22 cellular contexts compared by ENCODE assay signal in genomic region chr2:231163011-231163410, GRCh38. TPM values are rescaled to one million over a fixed set of nuclear protein-coding genes. Genes with fewer than 3 reads are reported as not detected.
DNase-seq lines count a peak whose midpoint lies in the region; ATAC-seq and TF ChIP-seq lines count a peak whose summit lies in the region.
"Had no signal": no experiment of that assay in that cellular context is flagged by ENCODE, and none has a peak within 500 bp of the region (broad histone marks: within the 10 kb centered on the region; RNA-seq: fewer than 3 reads in every experiment).

No MANE protein-coding gene starts in this region.

- H3K27ac ChIP-seq in fibroblast of lung (ENCODE audit: insufficient read depth, low read length) = peak overlapping the region; percentile 71
- H3K27ac ChIP-seq: BLaER1, WERI-Rb-1 had no signal

- peaks cover 39% of the 10 kb centered on the region for H3K36me3 Mint-ChIP-seq in activated naive CD8-positive, alpha-beta T cell treated with anti-CD3 and anti-CD28 coated beads for 36 hours
- peaks cover 37 to 69% of the 10 kb centered on the region in 2 donors for H3K36me3 Mint-ChIP-seq in stimulated activated naive B cell treated with anti-CD40 and anti-IgM and Interleukin-4, amounts not matched to agents 10 μg/mL and 1 μg/mL and 100 μg/mL, for 72 hours

- peaks cover 28% of the 10 kb centered on the region for H3K4me1 ChIP-seq in fibroblast of lung (ENCODE audit: control insufficient read depth, extremely low read depth, insufficient read depth, low read length)
- H3K4me1 ChIP-seq: BLaER1, psoas muscle had no signal

- H3K4me2 ChIP-seq in fibroblast of lung (ENCODE audit: extremely low read depth, insufficient read depth, low read length) = no peak overlapping the region
- H3K4me2 ChIP-seq: BLaER1 had no signal

- DNase-seq in HCEC 1CT (peak; percentile 33), fibroblast of lung (ENCODE audit: low read depth in 2 of 2) (peak in 1 of 2 donors; percentile 47), CD1c-positive myeloid dendritic cell (ENCODE audit: extremely low spot score) (no peak), NCI-H2227 treated with DMSO at 0.1 percent for 48 hours (lab: John Stamatoyannopoulos, UW) (no peak)
- DNase-seq in activated naive CD8-positive, alpha-beta T cell treated with anti-CD3 and anti-CD28 coated beads for 36 hours = no peak
- no peak for DNase-seq in stimulated activated naive B cell treated with anti-CD40 and anti-IgM and Interleukin-4, amounts not matched to agents 10 μg/mL and 1 μg/mL and 100 μg/mL, for 72 hours
- DNase-seq: activated effector memory CD4-positive, alpha-beta T cell treated with anti-CD3 and anti-CD28 coated beads, Interleukin-2, amount 50 U/mL, for 16 hours; DMS 273 treated with DMSO at 0.1 percent for 48 hours; dorsolateral prefrontal cortex; heart right ventricle; naive thymus-derived CD8-positive, alpha-beta T cell; NCI-H2029; psoas muscle; SHP77 treated with DMSO at 0.1 percent for 48 hours; stimulated activated CD4-positive, alpha-beta T cell treated with anti-CD3 and anti-CD28 coated beads, Interleukin-15, amount 100 ng/mL, for 24 hours; WERI-Rb-1 had no signal

- no peak overlapping the region for H3K4me3 Mint-ChIP-seq in activated naive CD8-positive, alpha-beta T cell treated with anti-CD3 and anti-CD28 coated beads for 36 hours
- H3K4me3 Mint-ChIP-seq in stimulated activated naive B cell treated with anti-CD40 and anti-IgM and Interleukin-4, amounts not matched to agents 10 μg/mL and 1 μg/mL and 100 μg/mL, for 72 hours = no peak overlapping the region
- H3K4me3 Mint-ChIP-seq: naive thymus-derived CD8-positive, alpha-beta T cell had no signal

- peak overlapping the region; percentile 9 for H3K27ac Mint-ChIP-seq in activated naive CD8-positive, alpha-beta T cell treated with anti-CD3 and anti-CD28 coated beads for 36 hours
- H3K27ac Mint-ChIP-seq in stimulated activated naive B cell treated with anti-CD40 and anti-IgM and Interleukin-4, amounts not matched to agents 10 μg/mL and 1 μg/mL and 100 μg/mL, for 72 hours = peak overlapping the region; percentile 91

- H4K20me1 ChIP-seq in fibroblast of lung (ENCODE audit: control insufficient read depth, extremely low read depth, insufficient read depth, low read length) = no peaks in the 10 kb centered on the region
- H4K20me1 ChIP-seq: BLaER1 had no signal

- no peaks in the 10 kb centered on the region for H3K27me3 Mint-ChIP-seq in activated naive CD8-positive, alpha-beta T cell treated with anti-CD3 and anti-CD28 coated beads for 36 hours
- H3K27me3 Mint-ChIP-seq in stimulated activated naive B cell treated with anti-CD40 and anti-IgM and Interleukin-4, amounts not matched to agents 10 μg/mL and 1 μg/mL and 100 μg/mL, for 72 hours = no peaks in the 10 kb centered on the region
- H3K27me3 Mint-ChIP-seq: naive thymus-derived CD8-positive, alpha-beta T cell had no signal

- no peak overlapping the region for H3K9ac ChIP-seq in fibroblast of lung (ENCODE audit: insufficient read depth, low read length)
- H3K9ac ChIP-seq: BLaER1 had no signal

- H3K4me3 ChIP-seq in fibroblast of lung (replicated peaks in 1 of 4; ENCODE audit: control extremely low read depth in 1 of 4, insufficient read depth in 1 of 4, low read depth in 3 of 4, low read length in 4 of 4) = no peak overlapping the region
- H3K4me3 ChIP-seq: BLaER1, dorsolateral prefrontal cortex, heart right ventricle, K562, psoas muscle had no signal

- H3K4me1 Mint-ChIP-seq in activated naive CD8-positive, alpha-beta T cell treated with anti-CD3 and anti-CD28 coated beads for 36 hours = peaks cover 25% of the 10 kb centered on the region
- H3K4me1 Mint-ChIP-seq in stimulated activated naive B cell treated with anti-CD40 and anti-IgM and Interleukin-4, amounts not matched to agents 10 μg/mL and 1 μg/mL and 100 μg/mL, for 72 hours = peaks cover 32 to 54% of the 10 kb centered on the region in 2 donors

- H3K79me2 ChIP-seq in fibroblast of lung (ENCODE audit: control insufficient read depth, insufficient read depth, low read length) = no peaks in the 10 kb centered on the region

- no peak for ATAC-seq in stimulated activated naive B cell treated with anti-CD40 and anti-IgM and Interleukin-4, amounts not matched to agents 10 μg/mL and 1 μg/mL and 100 μg/mL, for 72 hours (replicated peaks)
- ATAC-seq in GM21526 (IDR thresholded peaks at IDR 0.05; ENCODE audit: low FRiP score, unreplicated experiment) = no peak
- ATAC-seq: heart right ventricle; K562; naive thymus-derived CD8-positive, alpha-beta T cell; psoas muscle had no signal

- H3K9me3 Mint-ChIP-seq in activated naive CD8-positive, alpha-beta T cell treated with anti-CD3 and anti-CD28 coated beads for 36 hours = no peaks in the 10 kb centered on the region
- peaks cover 0 to 2% of the 10 kb centered on the region in 2 donors for H3K9me3 Mint-ChIP-seq in stimulated activated naive B cell treated with anti-CD40 and anti-IgM and Interleukin-4, amounts not matched to agents 10 μg/mL and 1 μg/mL and 100 μg/mL, for 72 hours
- H3K9me3 Mint-ChIP-seq: naive thymus-derived CD8-positive, alpha-beta T cell had no signal

- no peak for TF ChIP-seq CTCF in fibroblast of lung (conservative IDR thresholded peaks at IDR 0.05 in 1 of 2, IDR thresholded peaks at IDR 0.05 in 1 of 2; ENCODE audit: low read depth in 1 of 2, low read length in 2 of 2)

- H3K27me3 ChIP-seq in fibroblast of lung (ENCODE audit: control insufficient read depth, insufficient read depth, low read length) = no peaks in the 10 kb centered on the region
- H3K27me3 ChIP-seq: BLaER1, dorsolateral prefrontal cortex, heart right ventricle had no signal

- H3K36me3 ChIP-seq in fibroblast of lung (ENCODE audit: control insufficient read depth, insufficient read depth, low read length) = peaks cover 6% of the 10 kb centered on the region

- no peaks in the 10 kb centered on the region for H3K9me3 ChIP-seq in fibroblast of lung (ENCODE audit: control insufficient read depth, insufficient read depth, low read depth, low read length)
- H3K9me3 ChIP-seq: BLaER1, heart right ventricle, psoas muscle had no signal

- H2AFZ ChIP-seq in fibroblast of lung (ENCODE audit: low read length) = no peak overlapping the region

RNA-seq across cellular contexts. Expression of gene ARMC9, which starts 35.4 kb away (rescaled TPM):
- total RNA-seq in activated naive CD8-positive, alpha-beta T cell treated with anti-CD3 and anti-CD28 coated beads for 36 hours = 1 to 10 TPM; 3.9 to 5.1 TPM
- total RNA-seq in fibroblast of lung = 60.4 and 153 TPM in 2 replicates
- polyA plus RNA-seq in fibroblast of lung = 68.4 and 114 TPM in 2 replicates
- polyA plus RNA-seq in fibroblast of lung (2012) = 43.9 and 84.4 TPM in 2 replicates
- 120 and 131 TPM in 2 replicates for polyA minus RNA-seq in fibroblast of lung (ENCODE audit: low replicate concordance)

RNA-seq across cellular contexts. Expression of gene HTR2B, which starts 38.2 kb away (rescaled TPM):
- total RNA-seq in activated naive CD8-positive, alpha-beta T cell treated with anti-CD3 and anti-CD28 coated beads for 36 hours = not detected
- total RNA-seq in fibroblast of lung = 31.1 and 92.5 TPM in 2 replicates
- 12.6 and 26.0 TPM in 2 replicates for polyA plus RNA-seq in fibroblast of lung
- polyA plus RNA-seq in fibroblast of lung (2012) = 6.9 and 15.9 TPM in 2 replicates
- 5.2 and 5.6 TPM in 2 replicates for polyA minus RNA-seq in fibroblast of lung (ENCODE audit: low replicate concordance)
- total RNA-seq: activated CD8-positive, alpha-beta memory T cell treated with anti-CD3 and anti-CD28 coated beads for 36 hours; K562; naive thymus-derived CD8-positive, alpha-beta T cell; NCI-H460; T-helper 1 cell treated with Interleukin-12 subunit alpha and Interleukin-12 subunit beta and Interleukin-4 antibody, amounts not matched to agents 30 ng/mL and 1 ng/mL, for 36 hours had no signal
- polyA plus RNA-seq: K562 had no signal

Comparison
In these comparisons a context has a peak if more than half of its experiments do, and no peak if none do; other contexts are left out.
1. RNA of gene ARMC9, which starts 35.4 kb away (total RNA-seq): 60.4 to 153 TPM in fibroblast of lung; 3.9 to 5.1 TPM in activated naive CD8-positive, alpha-beta T cell treated with anti-CD3 and anti-CD28 coated beads for 36 hours; every median in the first group is over 10 times any median in the second.
2. RNA of gene HTR2B, which starts 38.2 kb away (total RNA-seq): 31.1 to 92.5 TPM in fibroblast of lung; not detected in activated naive CD8-positive, alpha-beta T cell treated with anti-CD3 and anti-CD28 coated beads for 36 hours; every median in the first group is over 10 times any median in the second.